Comparison of ENCODE assay signal across 10 cellular contexts in the genomic region with DNA sequence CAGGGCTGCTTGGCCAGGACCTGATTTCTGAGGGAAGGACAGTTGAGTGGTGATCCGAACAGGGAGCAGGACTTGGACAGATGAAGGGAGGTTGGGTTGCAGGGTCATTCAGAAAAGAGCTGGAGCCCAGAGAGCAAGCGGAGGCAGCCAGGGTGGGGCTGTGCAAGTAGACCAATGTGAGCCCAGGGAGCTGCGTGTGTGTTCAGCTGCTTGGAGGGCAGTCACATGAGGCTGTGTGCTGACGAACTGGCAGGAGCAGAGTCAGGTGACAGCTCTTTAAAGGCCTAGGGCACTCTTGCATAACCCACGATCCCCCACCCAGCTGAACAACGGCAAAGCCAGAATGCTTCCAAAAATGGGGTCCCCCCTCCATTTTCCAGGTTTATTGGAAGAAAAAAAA. TPM values are rescaled to one million over a fixed set of nuclear protein-coding genes. Genes with fewer than 3 reads are reported as not detected.
DNase-seq lines count a peak whose midpoint lies in the region; ATAC-seq and TF ChIP-seq lines count a peak whose summit lies in the region.
"Had no signal": no experiment of that assay in that cellular context is flagged by ENCODE, and none has a peak within 500 bp of the region (broad histone marks: within the 10 kb centered on the region; RNA-seq: fewer than 3 reads in every experiment).

No MANE protein-coding gene starts in this region.

- H3F3A ChIP-seq in neural progenitor cell (ENCODE audit: low read depth), result no peaks in the 10 kb centered on the region

- peaks cover 37% of the 10 kb centered on the region for H3K27me3 Mint-ChIP-seq in neural progenitor cell (ENCODE audit: insufficient read depth, low read depth)
- H3K27me3 Mint-ChIP-seq in CD8-positive, alpha-beta T cell (ENCODE audit: low read depth), result peaks cover 38% of the 10 kb centered on the region

- DNase-seq in Ammon's horn (ENCODE audit: low spot score), result peak; percentile 67
- peak; percentile 87 for DNase-seq in NCI-H2196 (lab: John Stamatoyannopoulos, UW; ENCODE audit: unreplicated experiment)
- no peak for DNase-seq in esophagus muscularis mucosa (ENCODE audit: extremely low spot score)
- DNase-seq in neural progenitor cell (ENCODE audit: low spot score), result no peak
- no peak for DNase-seq in GM10266 (ENCODE audit: extremely low spot score)
- DNase-seq in stimulated activated CD4-positive, alpha-beta T cell treated with anti-CD3 and anti-CD28 coated beads, Interleukin-2, amount 100 ng/mL, for 24 hours, result no peak
- no peak for DNase-seq in CD8-positive, alpha-beta T cell
- DNase-seq: NCI-H524 had no signal

- no peak for TF ChIP-seq CTCF in esophagus muscularis mucosa (IDR thresholded peaks at IDR 0.05)
- TF ChIP-seq CTCF in neural progenitor cell (IDR thresholded peaks at IDR 0.05), result no peak
- no peak for TF ChIP-seq CTCF in GM10266 (IDR thresholded peaks at IDR 0.05; ENCODE audit: control insufficient read depth, insufficient read depth, low read depth, missing control alignments)
- no peak for TF ChIP-seq CTCF in CD8-positive, alpha-beta T cell (IDR thresholded peaks at IDR 0.05)

- H3K36me3 ChIP-seq in esophagus muscularis mucosa (no peaks in the 10 kb centered on the region), neural progenitor cell (no peaks in the 10 kb centered on the region)
- H3K36me3 ChIP-seq in CD8-positive, alpha-beta T cell (ENCODE audit: insufficient read depth, low read length), result no peaks in the 10 kb centered on the region

- TF ChIP-seq EP300 in esophagus muscularis mucosa (IDR thresholded peaks at IDR 0.05), result no peak

- POLR2A ChIA-PET in CD8-positive, alpha-beta T cell (lab: Charles Lee), result no interaction called here

- no peak overlapping the region for H3K9ac ChIP-seq in neural progenitor cell

- H3K9me3 ChIP-seq in esophagus muscularis mucosa (no peaks in the 10 kb centered on the region), neural progenitor cell (ENCODE audit: low read depth) (no peaks in the 10 kb centered on the region)
- no peaks in the 10 kb centered on the region for H3K9me3 ChIP-seq in CD8-positive, alpha-beta T cell (ENCODE audit: low read length)

- no peak overlapping the region for H3K4me3 Mint-ChIP-seq in neural progenitor cell
- no peak overlapping the region for H3K4me3 Mint-ChIP-seq in CD8-positive, alpha-beta T cell
- H3K4me3 Mint-ChIP-seq: GM23338 had no signal

- peak overlapping the region; percentile 33 for H3K27ac Mint-ChIP-seq in neural progenitor cell
- H3K27ac Mint-ChIP-seq in CD8-positive, alpha-beta T cell, result no peak overlapping the region
- H3K27ac Mint-ChIP-seq: GM23338 had no signal

- no peak overlapping the region for H2AFZ ChIP-seq in neural progenitor cell (replicated peaks)
- H2AFZ ChIP-seq: GM23338 had no signal

- H3K4me3 ChIP-seq in esophagus muscularis mucosa (no peak overlapping the region), neural progenitor cell (no peak overlapping the region)
- no peak overlapping the region for H3K4me3 ChIP-seq in CD8-positive, alpha-beta T cell (ENCODE audit: low read depth, low read length)
- H3K4me3 ChIP-seq: GM23338 had no signal

- 49% methylated on average over 6 of the region's 6 CpGs for WGBS in esophagus muscularis mucosa

- H3K27me3 ChIP-seq in esophagus muscularis mucosa (peaks cover 0 to 23% (median 7%) of the 10 kb centered on the region in 4 donors), neural progenitor cell (peaks cover 98% of the 10 kb centered on the region)
- no peaks in the 10 kb centered on the region for H3K27me3 ChIP-seq in CD8-positive, alpha-beta T cell (ENCODE audit: insufficient read depth, low read length)

- H3K4me1 Mint-ChIP-seq in neural progenitor cell, result peaks cover 2% of the 10 kb centered on the region
- peaks cover 2% of the 10 kb centered on the region for H3K4me1 Mint-ChIP-seq in CD8-positive, alpha-beta T cell (ENCODE audit: low read depth)

- no peaks in the 10 kb centered on the region for H3K79me2 ChIP-seq in neural progenitor cell (ENCODE audit: low read depth)

- no peak overlapping the region for H3K4me2 ChIP-seq in neural progenitor cell
- H3K4me2 ChIP-seq: GM23338 had no signal

- H3K27ac ChIP-seq in esophagus muscularis mucosa (replicated peaks in 1 of 4) (peak overlapping the region; percentile 16 to 52 (median 37)), neural progenitor cell (no peak overlapping the region)
- no peak overlapping the region for H3K27ac ChIP-seq in CD8-positive, alpha-beta T cell (ENCODE audit: low read depth, low read length)

- intact Hi-C loops in esophagus muscularis mucosa (cut with DNase I), result no loop called here
- intact Hi-C loops in CD8-positive, alpha-beta T cell (cut with DNase I, micrococcal nuclease), result no loop called here

- no peaks in the 10 kb centered on the region for H4K20me1 ChIP-seq in neural progenitor cell (ENCODE audit: low read depth)

- H3K9me3 Mint-ChIP-seq in neural progenitor cell, result no peaks in the 10 kb centered on the region
- no peaks in the 10 kb centered on the region for H3K9me3 Mint-ChIP-seq in CD8-positive, alpha-beta T cell
- H3K9me3 Mint-ChIP-seq: GM23338 had no signal

- CTCF ChIA-PET in CD8-positive, alpha-beta T cell (lab: Charles Lee), result interaction anchor here (0.9 to 4.1 kb wide), 4 partner anchors 30 to 89 kb away, joined by 3 to 20 read pairs (median 5); no protein-coding TSS in a partner anchor

- TF ChIP-seq POLR2A in esophagus muscularis mucosa (IDR thresholded peaks at IDR 0.05; ENCODE audit: low read depth), result no peak

- ATAC-seq in CD8-positive, alpha-beta T cell, result no peak
- ATAC-seq in HG02642 (IDR thresholded peaks at IDR 0.05; ENCODE audit: poor library complexity, unreplicated experiment), result no peak
- ATAC-seq: GM23338 had no signal

- no peaks in the 10 kb centered on the region for H3K36me3 Mint-ChIP-seq in neural progenitor cell
- H3K36me3 Mint-ChIP-seq in CD8-positive, alpha-beta T cell, result no peaks in the 10 kb centered on the region

- H3K4me1 ChIP-seq in esophagus muscularis mucosa, result peaks cover 24 to 48% (median 43%) of the 10 kb centered on the region in 4 donors
- peaks cover 4% of the 10 kb centered on the region for H3K4me1 ChIP-seq in neural progenitor cell
- H3K4me1 ChIP-seq in CD8-positive, alpha-beta T cell (ENCODE audit: insufficient read depth, low read length), result no peaks in the 10 kb centered on the region

RNA-seq across cellular contexts. Expression of a gene that starts 4.6 kb away (rescaled TPM):
- 1 to 10 TPM; 5.3 to 8.7 (median 7.8) TPM for total RNA-seq in esophagus muscularis mucosa
- total RNA-seq in neural progenitor cell (ENCODE audit: low replicate concordance), result not detected in 2 replicates
- total RNA-seq in CD8-positive, alpha-beta T cell, result not detected

Comparison
In these comparisons a context has a peak if more than half of its experiments do, and no peak if none do; other contexts are left out.
1. DNase-seq: peak in Ammon's horn (single experiment) and NCI-H2196 (single experiment); none in esophagus muscularis mucosa (single experiment), neural progenitor cell (single experiment), GM10266 (single experiment), stimulated activated CD4-positive, alpha-beta T cell treated with anti-CD3 and anti-CD28 coated beads, Interleukin-2, amount 100 ng/mL, for 24 hours (0 of 2) and CD8-positive, alpha-beta T cell (0 of 7).
2. H3K27ac ChIP-seq: peak in esophagus muscularis mucosa (4 of 4); none in neural progenitor cell (single experiment) and CD8-positive, alpha-beta T cell (single experiment).